ENCODE assay signal across 23 cellular contexts in genomic region chr16:75820672-75821071, GRCh38.
A peak's percentile ranks its signal among the peaks of the same experiment; 100 is the strongest.
DNase-seq lines count a peak whose midpoint lies in the region; ATAC-seq, FAIRE-seq and TF ChIP-seq lines count a peak whose summit lies in the region.
"Had no signal": no experiment of that assay in that cellular context is flagged by ENCODE, and none has a peak within 500 bp of the region (broad histone marks: within the 10 kb centered on the region; RNA-seq: fewer than 3 reads in every experiment).

No MANE protein-coding gene starts in this region.

- H3K36me3 ChIP-seq in hepatocyte (replicated peaks; ENCODE audit: insufficient read depth, low read depth) (no peaks in the 10 kb centered on the region), gastrocnemius medialis (no peaks in the 10 kb centered on the region), Peyer's patch (no peaks in the 10 kb centered on the region)
- H3K36me3 ChIP-seq: ovary had no signal

- H3K9me3 ChIP-seq in hepatocyte (ENCODE audit: low read depth) (no peaks in the 10 kb centered on the region), gastrocnemius medialis (no peaks in the 10 kb centered on the region), Peyer's patch (no peaks in the 10 kb centered on the region)
- H3K9me3 ChIP-seq: ovary had no signal

- no peaks in the 10 kb centered on the region for H3K79me2 ChIP-seq in hepatocyte

- ATAC-seq in gastrocnemius medialis = no peak
- ATAC-seq: activated CD8-positive, alpha-beta T cell treated with anti-CD3 and anti-CD28 coated beads, Interleukin-2, amount 10 ng/mL, durations not matched to agents 7 days and 5 days; natural killer cell; right cardiac atrium had no signal

- no peak for TF ChIP-seq CTCF in hepatocyte (IDR thresholded peaks at IDR 0.05; ENCODE audit: poor library complexity)
- no peak for TF ChIP-seq CTCF in gastrocnemius medialis (IDR thresholded peaks at IDR 0.05 in 4 of 5, conservative IDR thresholded peaks at IDR 0.05 in 1 of 5)
- no peak for TF ChIP-seq CTCF in D721Med (IDR thresholded peaks at IDR 0.05; ENCODE audit: insufficient read depth, missing control alignments)
- no peak for TF ChIP-seq CTCF in Peyer's patch (IDR thresholded peaks at IDR 0.05)

- intact Hi-C loops in gastrocnemius medialis (cut with DNase I; ENCODE audit: low total_unique reads) = no loop called here

- no peak overlapping the region for H3K4me2 ChIP-seq in hepatocyte

- in situ Hi-C loops in ACHN (cut with HindIII; ENCODE audit: low pct_ligation_motif_present, low pct_unique_long_range_greater_than_20kb, low sequenced_read_pairs) = no loop called here
- in situ Hi-C loops in gastrocnemius medialis (cut with MboI; ENCODE audit: low sequenced_read_pairs in 4 of 4) = loop anchor here in 1 of 4 donors (25.0 kb wide), 1 partner anchor 92 kb away; no protein-coding TSS in a partner anchor

- H3K9me2 ChIP-seq in hepatocyte (replicated peaks; ENCODE audit: insufficient read depth) = no peaks in the 10 kb centered on the region

- H3K4me1 ChIP-seq in hepatocyte (ENCODE audit: insufficient read depth) = no peaks in the 10 kb centered on the region
- no peaks in the 10 kb centered on the region for H3K4me1 ChIP-seq in gastrocnemius medialis
- H3K4me1 ChIP-seq in Peyer's patch = no peaks in the 10 kb centered on the region

- DNase-seq in ACHN (peak; percentile 54), HK-2 (ENCODE audit: unreplicated experiment) (peak; percentile 2), SW480 (ENCODE audit: low spot score) (peak; percentile 51), hepatocyte (ENCODE audit: low spot score) (peak; percentile 10), cerebellar nuclear complex (lab: John Stamatoyannopoulos, UW) (no peak), gastrocnemius medialis (no peak), D721Med (ENCODE audit: insufficient read length, low spot score) (no peak), Peyer's patch (no peak)
- DNase-seq: activated CD4-positive, CD25-positive, alpha-beta regulatory T cell treated with anti-CD3 and anti-CD28 coated beads, Interleukin-2, amount 50 U/mL, for 72 hours; activated CD8-positive, alpha-beta T cell treated with anti-CD3 and anti-CD28 coated beads, Interleukin-2, amount 10 ng/mL, durations not matched to agents 7 days and 5 days; activated gamma-delta T cell; C1 segment of cervical spinal cord; GF-D8; head of caudate nucleus; HFFc6; natural killer cell; NCI-H1105 treated with DMSO at 0.1 percent for 48 hours; NCI-H2081 treated with DMSO at 0.1 percent for 48 hours; NCI-H510A treated with DMSO at 0.1 percent for 48 hours; NK-92 treated with Interleukin-12 subunit alpha and Interleukin-12 subunit beta, amount 100 ng/mL, for 24 hours; ovary; right cardiac atrium had no signal

- WGBS in hepatocyte (ENCODE audit: low lambda C conversion rate, missing lambda C conversion rate) = 92% methylated on average over 6 of the region's 6 CpGs

- no peaks in the 10 kb centered on the region for H4K20me1 ChIP-seq in hepatocyte (ENCODE audit: insufficient read depth, poor library complexity, severe bottlenecking)

- H3K27me3 ChIP-seq in hepatocyte = no peaks in the 10 kb centered on the region
- no peaks in the 10 kb centered on the region for H3K27me3 ChIP-seq in gastrocnemius medialis
- no peaks in the 10 kb centered on the region for H3K27me3 ChIP-seq in Peyer's patch
- H3K27me3 ChIP-seq: ovary had no signal

- H3K4me3 ChIP-seq in hepatocyte (no peak overlapping the region), gastrocnemius medialis (no peak overlapping the region), Peyer's patch (no peak overlapping the region)
- H3K4me3 ChIP-seq: ovary had no signal

- no peak for TF ChIP-seq POLR2A in gastrocnemius medialis (IDR thresholded peaks at IDR 0.05)
- TF ChIP-seq POLR2A in Peyer's patch (IDR thresholded peaks at IDR 0.05) = no peak

- H3K27ac ChIP-seq in hepatocyte (no peak overlapping the region), gastrocnemius medialis (no peak overlapping the region), Peyer's patch (no peak overlapping the region)
- H3K27ac ChIP-seq: ovary had no signal

- no peak overlapping the region for H2AFZ ChIP-seq in hepatocyte

- no peak for FAIRE-seq in D721Med (lab: Jason Lieb, UNC)
- FAIRE-seq: endometrium had no signal

Comparison
In these comparisons a context has a peak if more than half of its experiments do, and no peak if none do; other contexts are left out.
1. DNase-seq: peak in ACHN (single experiment), HK-2 (single experiment), SW480 (single experiment) and hepatocyte (single experiment); none in cerebellar nuclear complex (0 of 2), gastrocnemius medialis (0 of 2), D721Med (single experiment) and Peyer's patch (0 of 3).